Comparison of ENCODE assay signal across 8 cellular contexts in genomic region chr1:43651188-43651587, GRCh38. TPM values are rescaled to one million over a fixed set of nuclear protein-coding genes. Genes with fewer than 3 reads are reported as not detected.
DNase-seq lines count a peak whose midpoint lies in the region; ATAC-seq and TF ChIP-seq lines count a peak whose summit lies in the region.

No MANE protein-coding gene starts in this region.

- no peak for ATAC-seq in T-helper 17 cell
- no peak for ATAC-seq in foreskin keratinocyte
- no peak for ATAC-seq in GM18870 (IDR thresholded peaks at IDR 0.05; ENCODE audit: unreplicated experiment)

- H3K4me3 ChIP-seq in HAP-1, result peak overlapping the region; percentile 85
- peak overlapping the region; percentile 91 to 99 (median 97) for H3K4me3 ChIP-seq in skeletal muscle tissue (ENCODE audit: low read length in 3 of 3)

- H3K27ac ChIP-seq in foreskin keratinocyte, result peak overlapping the region; percentile 8
- H3K27ac ChIP-seq in skeletal muscle tissue (ENCODE audit: low read depth, low read length), result no peak overlapping the region

- H3K36me3 Mint-ChIP-seq in T-helper 17 cell (ENCODE audit: low read depth), result peaks cover 8% of the 10 kb centered on the region

- H3K4me1 Mint-ChIP-seq in T-helper 17 cell, result peaks cover 27% of the 10 kb centered on the region

- H3K4me1 ChIP-seq in HAP-1, result peaks cover 3% of the 10 kb centered on the region
- H3K4me1 ChIP-seq in foreskin keratinocyte, result peaks cover 4% of the 10 kb centered on the region
- peaks cover 11 to 20% (median 17%) of the 10 kb centered on the region in 3 donors for H3K4me1 ChIP-seq in skeletal muscle tissue (ENCODE audit: control insufficient read depth in 3 of 3, insufficient read depth in 3 of 3, low read length in 3 of 3)

- in situ Hi-C loops in HAP-1 (cut with MboI; ENCODE audit: low sequenced_read_pairs), result no loop called here

- no peaks in the 10 kb centered on the region for H3K27me3 Mint-ChIP-seq in T-helper 17 cell

- DNase-seq in HAP-1 (ENCODE audit: low spot score in 2 of 2) (no peak), T-helper 17 cell (no peak), foreskin keratinocyte (no peak), glomerular visceral epithelial cell (ENCODE audit: extremely low spot score) (no peak), NCI-H524 treated with DMSO at 0.1 percent for 48 hours (lab: John Stamatoyannopoulos, UW) (no peak)
- no peak for DNase-seq in stimulated activated CD4-positive, alpha-beta T cell treated with anti-CD3 and anti-CD28 coated beads, Interleukin-1b, Interleukin-23, amount 100 ng/mL, for 48 hours

- H3K9me3 ChIP-seq in HAP-1, result no peaks in the 10 kb centered on the region
- H3K9me3 ChIP-seq in T-helper 17 cell (ENCODE audit: control insufficient read depth, low read length, poor library complexity, severe bottlenecking), result no peaks in the 10 kb centered on the region
- H3K9me3 ChIP-seq in skeletal muscle tissue (ENCODE audit: control insufficient read depth in 3 of 3, low read length in 3 of 3), result no peaks in the 10 kb centered on the region

- H3K27ac Mint-ChIP-seq in T-helper 17 cell, result peak overlapping the region; percentile 96

- peak overlapping the region; percentile 91 to 92 (median 91) for H3K9ac ChIP-seq in skeletal muscle tissue (ENCODE audit: low read depth in 1 of 3, low read length in 3 of 3)

- H3K36me3 ChIP-seq in HAP-1 (replicated peaks) (peaks cover 31% of the 10 kb centered on the region), skeletal muscle tissue (ENCODE audit: control insufficient read depth in 3 of 3, insufficient read depth in 3 of 3, low read length in 3 of 3) (peaks cover 13 to 33% (median 28%) of the 10 kb centered on the region in 3 donors)

- no peak for TF ChIP-seq CTCF in foreskin keratinocyte (conservative IDR thresholded peaks at IDR 0.05)

- H3K4me3 Mint-ChIP-seq in T-helper 17 cell, result peak overlapping the region; percentile 97

- H3K27me3 ChIP-seq in HAP-1 (ENCODE audit: low read depth), result no peaks in the 10 kb centered on the region
- no peaks in the 10 kb centered on the region for H3K27me3 ChIP-seq in foreskin keratinocyte
- no peaks in the 10 kb centered on the region for H3K27me3 ChIP-seq in skeletal muscle tissue (ENCODE audit: control insufficient read depth in 3 of 3, insufficient read depth in 3 of 3, low read length in 3 of 3)

RNA-seq across cellular contexts. Expression of gene KDM4A, which starts 1.2 kb away (rescaled TPM):
- 10 to 100 TPM; 37.2 to 37.5 TPM for total RNA-seq in T-helper 17 cell
- 29.5 and 30.1 TPM in 2 replicates for total RNA-seq in foreskin keratinocyte
- polyA plus RNA-seq in foreskin keratinocyte, result 10.3 and 11.5 TPM in 2 replicates
- total RNA-seq in skeletal muscle tissue, result 34.4 TPM

RNA-seq across cellular contexts. Expression of gene ST3GAL3, which starts 56.1 kb away (rescaled TPM):
- 10 to 100 TPM; 19.8 to 24.9 TPM for total RNA-seq in T-helper 17 cell
- 12.4 and 13.6 TPM in 2 replicates for total RNA-seq in foreskin keratinocyte
- 16.3 and 17.3 TPM in 2 replicates for polyA plus RNA-seq in foreskin keratinocyte
- 25.1 TPM for total RNA-seq in skeletal muscle tissue
